Comparison of ENCODE assay signal across 10 cellular contexts in the genomic region with DNA sequence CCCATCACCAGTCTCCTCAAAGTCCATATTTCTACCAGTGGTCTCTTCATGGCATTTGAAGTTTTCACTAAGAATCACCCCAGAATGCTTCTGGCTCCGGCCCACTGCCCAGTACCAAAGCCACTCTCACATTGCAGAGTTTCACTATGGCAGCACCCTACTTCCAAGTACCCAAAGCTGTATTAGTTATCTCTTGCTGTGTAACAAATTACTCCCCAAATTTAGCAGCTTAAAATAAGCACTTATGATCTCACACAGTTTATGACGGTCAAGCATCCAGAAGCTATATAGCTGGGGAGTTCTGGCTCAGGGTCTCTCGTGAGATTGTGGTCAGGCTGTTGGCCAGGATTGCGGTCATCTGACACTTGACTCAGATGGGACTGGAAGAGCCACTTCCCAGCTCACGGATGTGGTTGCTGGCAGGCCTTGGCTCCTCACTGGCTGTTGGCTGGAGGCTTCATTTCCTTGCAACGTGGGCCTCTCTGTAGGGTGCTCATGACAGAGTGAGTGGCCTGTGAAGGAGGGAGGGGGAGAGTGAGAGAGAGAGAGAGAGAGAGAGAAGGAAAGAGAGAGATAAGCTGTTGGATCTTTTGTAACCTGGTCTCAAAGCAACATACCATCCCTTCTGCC.
DNase-seq lines count a peak whose midpoint lies in the region; ATAC-seq and TF ChIP-seq lines count a peak whose summit lies in the region.
"Had no signal": no experiment of that assay in that cellular context is flagged by ENCODE, and none has a peak within 500 bp of the region (broad histone marks: within the 10 kb centered on the region; RNA-seq: fewer than 3 reads in every experiment).

No MANE protein-coding gene starts in this region.

- no peak for TF ChIP-seq RAD21 in Ishikawa (IDR thresholded peaks at IDR 0.05; ENCODE audit: low read depth)

- TF ChIP-seq CTCF in astrocyte of the spinal cord (IDR thresholded peaks at IDR 0.05; ENCODE audit: low read depth, low read length) (no peak), kidney epithelial cell (IDR thresholded peaks at IDR 0.05; ENCODE audit: insufficient read depth, low read length, poor library complexity, severe bottlenecking) (no peak)

- ATAC-seq in GM19455 (IDR thresholded peaks at IDR 0.05; ENCODE audit: unreplicated experiment) = no peak
- no peak for ATAC-seq in HG02642 (IDR thresholded peaks at IDR 0.05; ENCODE audit: poor library complexity, unreplicated experiment)
- ATAC-seq in HG02763 (IDR thresholded peaks at IDR 0.05; ENCODE audit: unreplicated experiment) = no peak

- no peaks in the 10 kb centered on the region for H3K27me3 ChIP-seq in kidney epithelial cell (ENCODE audit: control insufficient read depth, insufficient read depth, low read length)

- DNase-seq in ACHN = peak; percentile 49
- DNase-seq in astrocyte of the spinal cord (ENCODE audit: low read depth, low spot score) = peak; percentile 99
- DNase-seq in kidney epithelial cell (ENCODE audit: low read depth) = peak; percentile 61
- DNase-seq in NCI-H524 treated with DMSO at 0.1 percent for 48 hours (lab: John Stamatoyannopoulos, UW) = no peak
- DNase-seq: NCI-H1436 treated with DMSO at 0.1 percent for 48 hours, SIG-M5 had no signal

- H3K4me3 ChIP-seq in astrocyte of the spinal cord (ENCODE audit: low read depth, low read length) (no peak overlapping the region), kidney epithelial cell (ENCODE audit: low read depth, low read length) (no peak overlapping the region)

- in situ Hi-C loops in ACHN (cut with HindIII; ENCODE audit: low pct_ligation_motif_present, low pct_unique_long_range_greater_than_20kb, low sequenced_read_pairs) (no loop called here), astrocyte of the spinal cord (cut with HindIII; ENCODE audit: low sequenced_read_pairs) (no loop called here)

- TF ChIP-seq EP300 in Ishikawa (IDR thresholded peaks at IDR 0.05; ENCODE audit: borderline replicate concordance) = peak; percentile 20; the same call in 1 of the 2 replicates

- H3K36me3 ChIP-seq in kidney epithelial cell (ENCODE audit: control insufficient read depth, insufficient read depth, low read length) = no peaks in the 10 kb centered on the region

TF ChIP-seq in Ishikawa, 13 proteins besides CTCF, POLR2A, EP300 and RAD21:
- TF ChIP-seq TAF1 (IDR thresholded peaks at IDR 0.05; ENCODE audit: low read depth) = no peak
- TF ChIP-seq NFIC (IDR thresholded peaks at IDR 0.05) = peak; percentile 40
